In genomic region chr12:60419986-60420385, GRCh38 we compare ENCODE assay signal across 11 cellular contexts.
"Had no signal": no experiment of that assay in that cellular context is flagged by ENCODE, and none has a peak within 500 bp of the region (broad histone marks: within the 10 kb centered on the region; RNA-seq: fewer than 3 reads in every experiment).

No MANE protein-coding gene starts in this region.

- DNase-seq: GM23248, GOT3, H7, H9, HCEC 1CT, HFFc6 had no signal

- H3K9ac ChIP-seq: GM23248 had no signal

- ATAC-seq: GM23338, HCT116 had no signal

- H3K36me3 ChIP-seq: HAP-1 had no signal

- H3K27ac ChIP-seq: GM23248 had no signal

- H3K4me3 ChIP-seq: GM23248, GM23338, HAP-1 had no signal

- H3K4me1 Mint-ChIP-seq: GM23338, H9 had no signal

- H3K4me2 ChIP-seq: GM23338 had no signal

- H2AFZ ChIP-seq: GM23248, GM23338 had no signal

- H3K27ac Mint-ChIP-seq: GM23338, H9, HFFc6 had no signal

- H3K9me3 ChIP-seq: HAP-1 had no signal

- H3K4me1 ChIP-seq: HAP-1 had no signal

- FAIRE-seq: H1, H54 had no signal

- H3K4me3 Mint-ChIP-seq: GM23338, H9, HFFc6 had no signal
